ENCODE assay signal across 1 cellular context in genomic region chr20:415820-416322, GRCh38.
TF ChIP-seq lines count a peak whose summit lies in the region.

No MANE protein-coding gene starts in this region.

TF ChIP-seq in GM23338, 12 proteins besides CTCF, POLR2A, EP300 and RAD21 (continued from another document):
- TF ChIP-seq, protein P1, sequence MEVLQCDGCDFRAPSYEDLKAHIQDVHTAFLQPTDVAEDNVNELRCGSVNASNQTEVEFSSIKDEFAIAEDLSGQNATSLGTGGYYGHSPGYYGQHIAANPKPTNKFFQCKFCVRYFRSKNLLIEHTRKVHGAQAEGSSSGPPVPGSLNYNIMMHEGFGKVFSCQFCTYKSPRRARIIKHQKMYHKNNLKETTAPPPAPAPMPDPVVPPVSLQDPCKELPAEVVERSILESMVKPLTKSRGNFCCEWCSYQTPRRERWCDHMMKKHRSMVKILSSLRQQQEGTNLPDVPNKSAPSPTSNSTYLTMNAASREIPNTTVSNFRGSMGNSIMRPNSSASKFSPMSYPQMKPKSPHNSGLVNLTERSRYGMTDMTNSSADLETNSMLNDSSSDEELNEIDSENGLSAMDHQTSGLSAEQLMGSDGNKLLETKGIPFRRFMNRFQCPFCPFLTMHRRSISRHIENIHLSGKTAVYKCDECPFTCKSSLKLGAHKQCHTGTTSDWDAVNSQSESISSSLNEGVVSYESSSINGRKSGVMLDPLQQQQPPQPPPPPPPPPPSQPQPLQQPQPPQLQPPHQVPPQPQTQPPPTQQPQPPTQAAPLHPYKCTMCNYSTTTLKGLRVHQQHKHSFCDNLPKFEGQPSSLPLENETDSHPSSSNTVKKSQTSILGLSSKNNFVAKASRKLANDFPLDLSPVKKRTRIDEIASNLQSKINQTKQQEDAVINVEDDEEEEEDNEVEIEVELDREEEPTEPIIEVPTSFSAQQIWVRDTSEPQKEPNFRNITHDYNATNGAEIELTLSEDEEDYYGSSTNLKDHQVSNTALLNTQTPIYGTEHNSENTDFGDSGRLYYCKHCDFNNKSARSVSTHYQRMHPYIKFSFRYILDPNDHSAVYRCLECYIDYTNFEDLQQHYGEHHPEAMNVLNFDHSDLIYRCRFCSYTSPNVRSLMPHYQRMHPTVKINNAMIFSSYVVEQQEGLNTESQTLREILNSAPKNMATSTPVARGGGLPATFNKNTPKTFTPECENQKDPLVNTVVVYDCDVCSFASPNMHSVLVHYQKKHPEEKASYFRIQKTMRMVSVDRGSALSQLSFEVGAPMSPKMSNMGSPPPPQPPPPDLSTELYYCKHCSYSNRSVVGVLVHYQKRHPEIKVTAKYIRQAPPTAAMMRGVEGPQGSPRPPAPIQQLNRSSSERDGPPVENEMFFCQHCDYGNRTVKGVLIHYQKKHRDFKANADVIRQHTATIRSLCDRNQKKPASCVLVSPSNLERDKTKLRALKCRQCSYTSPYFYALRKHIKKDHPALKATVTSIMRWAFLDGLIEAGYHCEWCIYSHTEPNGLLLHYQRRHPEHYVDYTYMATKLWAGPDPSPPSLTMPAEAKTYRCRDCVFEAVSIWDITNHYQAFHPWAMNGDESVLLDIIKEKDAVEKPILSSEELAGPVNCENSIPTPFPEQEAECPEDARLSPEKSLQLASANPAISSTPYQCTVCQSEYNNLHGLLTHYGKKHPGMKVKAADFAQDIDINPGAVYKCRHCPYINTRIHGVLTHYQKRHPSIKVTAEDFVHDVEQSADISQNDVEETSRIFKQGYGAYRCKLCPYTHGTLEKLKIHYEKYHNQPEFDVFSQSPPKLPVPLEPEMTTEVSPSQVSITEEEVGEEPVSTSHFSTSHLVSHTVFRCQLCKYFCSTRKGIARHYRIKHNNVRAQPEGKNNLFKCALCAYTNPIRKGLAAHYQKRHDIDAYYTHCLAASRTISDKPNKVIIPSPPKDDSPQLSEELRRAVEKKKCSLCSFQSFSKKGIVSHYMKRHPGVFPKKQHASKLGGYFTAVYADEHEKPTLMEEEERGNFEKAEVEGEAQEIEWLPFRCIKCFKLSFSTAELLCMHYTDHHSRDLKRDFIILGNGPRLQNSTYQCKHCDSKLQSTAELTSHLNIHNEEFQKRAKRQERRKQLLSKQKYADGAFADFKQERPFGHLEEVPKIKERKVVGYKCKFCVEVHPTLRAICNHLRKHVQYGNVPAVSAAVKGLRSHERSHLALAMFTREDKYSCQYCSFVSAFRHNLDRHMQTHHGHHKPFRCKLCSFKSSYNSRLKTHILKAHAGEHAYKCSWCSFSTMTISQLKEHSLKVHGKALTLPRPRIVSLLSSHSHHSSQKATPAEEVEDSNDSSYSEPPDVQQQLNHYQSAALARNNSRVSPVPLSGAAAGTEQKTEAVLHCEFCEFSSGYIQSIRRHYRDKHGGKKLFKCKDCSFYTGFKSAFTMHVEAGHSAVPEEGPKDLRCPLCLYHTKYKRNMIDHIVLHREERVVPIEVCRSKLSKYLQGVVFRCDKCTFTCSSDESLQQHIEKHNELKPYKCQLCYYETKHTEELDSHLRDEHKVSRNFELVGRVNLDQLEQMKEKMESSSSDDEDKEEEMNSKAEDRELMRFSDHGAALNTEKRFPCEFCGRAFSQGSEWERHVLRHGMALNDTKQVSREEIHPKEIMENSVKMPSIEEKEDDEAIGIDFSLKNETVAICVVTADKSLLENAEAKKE (CRISPR knock-in tag; IDR thresholded peaks at IDR 0.05): no peak
- TF ChIP-seq EZH2phosphoT487 (IDR thresholded peaks at IDR 0.05; ENCODE audit: unreplicated experiment) (no peak), CREB1 (CRISPR knock-in tag; IDR thresholded peaks at IDR 0.05; ENCODE audit: low read depth) (no peak)
TF ChIP-seq in GM23338: peak in this region for 0.
